ENCODE assay signal across 2 cellular contexts in the genomic region with DNA sequence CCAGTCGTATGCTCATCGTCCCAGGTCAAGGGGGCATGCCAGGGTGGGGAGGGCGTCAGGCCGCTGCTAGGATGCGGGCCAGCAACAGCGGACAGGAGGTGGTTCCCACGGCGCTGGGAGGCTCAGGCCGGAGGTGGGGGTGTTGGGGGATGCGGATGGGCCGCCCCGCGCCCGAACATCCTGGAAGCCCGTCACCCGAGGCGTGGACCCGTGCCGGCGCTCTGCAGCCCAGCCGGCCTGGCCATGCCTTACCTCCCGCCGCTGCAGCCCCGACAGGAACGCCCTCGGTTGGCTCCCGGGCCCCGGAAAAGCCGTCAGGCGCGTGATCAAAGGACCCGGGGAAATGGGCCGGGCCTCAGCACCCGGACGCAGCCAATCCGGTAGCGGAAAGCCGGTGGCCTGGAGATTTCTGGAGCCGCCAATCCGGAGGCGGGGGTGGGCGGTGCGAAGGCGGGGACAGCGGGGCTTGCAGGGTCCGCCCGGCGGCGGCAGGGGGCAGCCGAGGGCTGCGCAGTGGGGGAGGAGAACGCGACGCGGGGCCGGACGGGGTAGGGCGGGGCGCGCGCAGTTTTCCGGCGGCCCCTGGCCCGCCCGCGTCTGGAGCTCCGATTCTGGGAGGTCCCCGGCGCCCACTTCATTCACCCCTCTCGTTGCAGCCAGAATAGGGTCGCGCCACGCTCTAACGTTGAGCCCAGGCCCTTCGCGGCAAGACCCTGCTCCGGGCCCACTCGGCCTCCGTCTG.
A peak's percentile ranks its signal among the peaks of the same experiment; 100 is the strongest.
TF ChIP-seq lines count a peak whose summit lies in the region.

A gene (minus strand): TSS at position 280 of the 742 bp plus-strand sequence. CDS start 1,215 bp downstream, outside the sequence.

TF ChIP-seq in IMR-90, 13 proteins besides CTCF, POLR2A, EP300 and RAD21:
- no peak for TF ChIP-seq FOS (IDR thresholded peaks at IDR 0.05; ENCODE audit: low read depth, low read length)
- TF ChIP-seq NFE2L2 (IDR thresholded peaks at IDR 0.05; ENCODE audit: low read depth, low read length) = no peak
- TF ChIP-seq MAZ (IDR thresholded peaks at IDR 0.05; ENCODE audit: borderline replicate concordance, low read depth, low read length) = peak; percentile 84; the same call in 1 of the 2 replicates
- peak; percentile 76; the same call in 1 of the 2 replicates for TF ChIP-seq MXI1 (IDR thresholded peaks at IDR 0.05; ENCODE audit: borderline replicate concordance, low read depth, low read length)
- no peak for TF ChIP-seq RCOR1 (IDR thresholded peaks at IDR 0.05; ENCODE audit: insufficient replicate concordance, low read length)
- TF ChIP-seq BHLHE40 (IDR thresholded peaks at IDR 0.05; ENCODE audit: low read depth, low read length) = peak; percentile 57
- TF ChIP-seq RFX5 (IDR thresholded peaks at IDR 0.05; ENCODE audit: low read depth, low read length) = no peak
- no peak for TF ChIP-seq MAFK (IDR thresholded peaks at IDR 0.05; ENCODE audit: low read depth, low read length)
- TF ChIP-seq CEBPB (IDR thresholded peaks at IDR 0.05; ENCODE audit: low read depth, low read length) = no peak
- TF ChIP-seq CHD1 (IDR thresholded peaks at IDR 0.05; ENCODE audit: low read depth, low read length) = no peak
- TF ChIP-seq SMC3 (IDR thresholded peaks at IDR 0.05; ENCODE audit: low read depth, low read length) = peak; percentile 86
- TF ChIP-seq, protein P1, sequence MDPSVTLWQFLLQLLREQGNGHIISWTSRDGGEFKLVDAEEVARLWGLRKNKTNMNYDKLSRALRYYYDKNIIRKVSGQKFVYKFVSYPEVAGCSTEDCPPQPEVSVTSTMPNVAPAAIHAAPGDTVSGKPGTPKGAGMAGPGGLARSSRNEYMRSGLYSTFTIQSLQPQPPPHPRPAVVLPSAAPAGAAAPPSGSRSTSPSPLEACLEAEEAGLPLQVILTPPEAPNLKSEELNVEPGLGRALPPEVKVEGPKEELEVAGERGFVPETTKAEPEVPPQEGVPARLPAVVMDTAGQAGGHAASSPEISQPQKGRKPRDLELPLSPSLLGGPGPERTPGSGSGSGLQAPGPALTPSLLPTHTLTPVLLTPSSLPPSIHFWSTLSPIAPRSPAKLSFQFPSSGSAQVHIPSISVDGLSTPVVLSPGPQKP (IDR thresholded peaks at IDR 0.05; ENCODE audit: borderline replicate concordance, low read depth, low read length) = no peak
- TF ChIP-seq, protein P2, sequence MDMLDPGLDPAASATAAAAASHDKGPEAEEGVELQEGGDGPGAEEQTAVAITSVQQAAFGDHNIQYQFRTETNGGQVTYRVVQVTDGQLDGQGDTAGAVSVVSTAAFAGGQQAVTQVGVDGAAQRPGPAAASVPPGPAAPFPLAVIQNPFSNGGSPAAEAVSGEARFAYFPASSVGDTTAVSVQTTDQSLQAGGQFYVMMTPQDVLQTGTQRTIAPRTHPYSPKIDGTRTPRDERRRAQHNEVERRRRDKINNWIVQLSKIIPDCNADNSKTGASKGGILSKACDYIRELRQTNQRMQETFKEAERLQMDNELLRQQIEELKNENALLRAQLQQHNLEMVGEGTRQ (IDR thresholded peaks at IDR 0.05; ENCODE audit: low read depth, low read length) = peak; percentile 59

TF ChIP-seq in endothelial cell of umbilical vein, 7 proteins besides CTCF, POLR2A, EP300 and RAD21:
- TF ChIP-seq, protein P3, sequence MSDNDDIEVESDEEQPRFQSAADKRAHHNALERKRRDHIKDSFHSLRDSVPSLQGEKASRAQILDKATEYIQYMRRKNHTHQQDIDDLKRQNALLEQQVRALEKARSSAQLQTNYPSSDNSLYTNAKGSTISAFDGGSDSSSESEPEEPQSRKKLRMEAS (IDR thresholded peaks at IDR 0.05; ENCODE audit: insufficient read depth, insufficient read length) = no peak
- TF ChIP-seq POLR2AphosphoS5 (IDR thresholded peaks at IDR 0.05; ENCODE audit: insufficient read depth, low read depth, low read length) = peak; percentile 88
